In the genomic region with DNA sequence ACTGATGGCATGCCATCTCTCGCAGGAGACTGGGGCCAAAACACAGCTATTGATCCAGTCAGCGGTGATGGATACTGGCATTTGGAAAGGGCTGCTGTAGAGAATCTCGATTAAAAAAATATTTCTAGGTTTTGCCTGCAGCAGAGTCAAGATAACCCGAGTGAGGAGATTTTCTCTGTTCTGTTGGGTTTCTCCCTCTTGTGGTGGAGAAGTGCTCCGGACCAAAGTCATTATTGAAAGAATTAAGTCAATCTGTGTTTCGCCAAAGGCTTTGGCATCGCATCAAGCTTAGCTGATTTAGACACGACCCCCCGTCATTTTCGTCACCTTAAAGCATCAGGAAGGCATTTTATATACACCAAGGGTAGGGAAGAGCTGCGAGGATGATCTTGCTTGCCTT, we compare ENCODE assay signal across 17 cellular contexts.
DNase-seq lines count a peak whose midpoint lies in the region; ATAC-seq and TF ChIP-seq lines count a peak whose summit lies in the region.
"Had no signal": no experiment of that assay in that cellular context is flagged by ENCODE, and none has a peak within 500 bp of the region (broad histone marks: within the 10 kb centered on the region; RNA-seq: fewer than 3 reads in every experiment).

No MANE protein-coding gene starts in this region.

- no peak overlapping the region for H3K27ac ChIP-seq in GM23338 (ENCODE audit: low read depth)
- H3K27ac ChIP-seq in VCaP: no peak overlapping the region
- H3K27ac ChIP-seq in OCI-LY7 (ENCODE audit: low read depth, low read length, poor library complexity, severe bottlenecking): no peak overlapping the region
- H3K27ac ChIP-seq: vagina had no signal

- H3K4me3 ChIP-seq in GM23338 (no peak overlapping the region), OCI-LY7 (ENCODE audit: low read depth, low read length, poor library complexity, severe bottlenecking) (no peak overlapping the region)
- H3K4me3 ChIP-seq: vagina had no signal

- intact Hi-C loops in OCI-LY7 (cut with micrococcal nuclease; ENCODE audit: unreplicated experiment): no loop called here

- DNase-seq in AG20443 (ENCODE audit: low spot score): peak; percentile 44
- peak; percentile 62 for DNase-seq in GM23338 (ENCODE audit: low spot score)
- DNase-seq in glutamatergic neuron: no peak
- DNase-seq in NCI-H1417 treated with DMSO at 0.1 percent for 48 hours (lab: John Stamatoyannopoulos, UW): no peak
- no peak for DNase-seq in OCI-LY7 (ENCODE audit: low spot score)
- no peak for DNase-seq in T-helper 17 cell
- no peak for DNase-seq in NCI-H2227 treated with DMSO at 0.1 percent for 48 hours (lab: John Stamatoyannopoulos, UW)
- DNase-seq: activated CD4-positive, CD25-positive, alpha-beta regulatory T cell; activated naive CD8-positive, alpha-beta T cell treated with anti-CD3 and anti-CD28 coated beads, Interleukin-2, amount 10 ng/mL, durations not matched to agents 7 days and 5 days; CD8-positive, alpha-beta memory T cell; KG1; midbrain; NCI-H1105; SHP77 had no signal

- H3K9me3 Mint-ChIP-seq in GM23338: no peaks in the 10 kb centered on the region
- H3K9me3 Mint-ChIP-seq in glutamatergic neuron (ENCODE audit: unreplicated experiment): peaks cover 4% of the 10 kb centered on the region
- H3K9me3 Mint-ChIP-seq: activated naive CD8-positive, alpha-beta T cell treated with anti-CD3 and anti-CD28 coated beads, Interleukin-2, amount 10 ng/mL, durations not matched to agents 7 days and 5 days had no signal

- no peaks in the 10 kb centered on the region for H3K4me1 ChIP-seq in GM23338 (ENCODE audit: insufficient read depth)
- H3K4me1 ChIP-seq in OCI-LY7 (ENCODE audit: insufficient read depth, low read length, poor library complexity, severe bottlenecking): no peaks in the 10 kb centered on the region
- H3K4me1 ChIP-seq: vagina had no signal

- CTCF ChIA-PET in OCI-LY7 (lab: Charles Lee; ENCODE audit: unreplicated experiment): no interaction called here

- H3K9me3 ChIP-seq in OCI-LY7 (ENCODE audit: low read length): no peaks in the 10 kb centered on the region
- no peaks in the 10 kb centered on the region for H3K9me3 ChIP-seq in T-helper 17 cell (ENCODE audit: control insufficient read depth, low read length, poor library complexity, severe bottlenecking)
- H3K9me3 ChIP-seq: vagina had no signal

- no peak overlapping the region for H3K4me2 ChIP-seq in GM23338
- H3K4me2 ChIP-seq in OCI-LY7 (ENCODE audit: low read length): no peak overlapping the region

- H3K36me3 Mint-ChIP-seq in GM23338 (ENCODE audit: low read depth) (no peaks in the 10 kb centered on the region), glutamatergic neuron (ENCODE audit: unreplicated experiment) (no peaks in the 10 kb centered on the region), T-helper 17 cell (ENCODE audit: low read depth) (no peaks in the 10 kb centered on the region)
- H3K36me3 Mint-ChIP-seq: activated naive CD8-positive, alpha-beta T cell treated with anti-CD3 and anti-CD28 coated beads, Interleukin-2, amount 10 ng/mL, durations not matched to agents 7 days and 5 days; CD8-positive, alpha-beta memory T cell had no signal

- H3K27ac Mint-ChIP-seq in GM23338 (no peak overlapping the region), glutamatergic neuron (ENCODE audit: unreplicated experiment) (no peak overlapping the region), T-helper 17 cell (no peak overlapping the region)
- H3K27ac Mint-ChIP-seq: activated naive CD8-positive, alpha-beta T cell treated with anti-CD3 and anti-CD28 coated beads, Interleukin-2, amount 10 ng/mL, durations not matched to agents 7 days and 5 days; CD8-positive, alpha-beta memory T cell; T-helper 1 cell treated with Interleukin-12 subunit alpha and Interleukin-12 subunit beta and Interleukin-4 antibody, amounts not matched to agents 30 μg/mL and 1 μg/mL, for 36 hours had no signal

- H3K27me3 Mint-ChIP-seq in GM23338 (ENCODE audit: insufficient read depth, low read depth, poor library complexity) (peaks cover 1% of the 10 kb centered on the region), glutamatergic neuron (ENCODE audit: unreplicated experiment) (peaks cover 1% of the 10 kb centered on the region), T-helper 17 cell (no peaks in the 10 kb centered on the region)
- H3K27me3 Mint-ChIP-seq: activated naive CD8-positive, alpha-beta T cell treated with anti-CD3 and anti-CD28 coated beads, Interleukin-2, amount 10 ng/mL, durations not matched to agents 7 days and 5 days; CD8-positive, alpha-beta memory T cell had no signal

- H3F3A ChIP-seq in GM23338 (replicated peaks; ENCODE audit: low read depth): no peaks in the 10 kb centered on the region

- H3K79me2 ChIP-seq in GM23338 (replicated peaks; ENCODE audit: insufficient read depth): no peaks in the 10 kb centered on the region
- H3K79me2 ChIP-seq in OCI-LY7 (ENCODE audit: insufficient read depth, low read depth, low read length): no peaks in the 10 kb centered on the region

- ATAC-seq in GM23338 (peak; percentile 32; the same call in 1 of the 3 replicates), T-helper 17 cell (no peak)

- H3K36me3 ChIP-seq in GM23338 (ENCODE audit: insufficient read depth) (no peaks in the 10 kb centered on the region), OCI-LY7 (ENCODE audit: insufficient read depth, low read length) (no peaks in the 10 kb centered on the region)
- H3K36me3 ChIP-seq: vagina had no signal

- TF ChIP-seq CTCF in GM23338 (conservative IDR thresholded peaks at IDR 0.05; ENCODE audit: low read depth in 2 of 2) (peak; percentile 35 to 44; a peak in 3 of 4 replicates), VCaP (conservative IDR thresholded peaks at IDR 0.05) (peak; percentile 56), glutamatergic neuron (IDR thresholded peaks at IDR 0.05; ENCODE audit: partially characterized antibody, unreplicated experiment) (peak; percentile 18), OCI-LY7 (conservative IDR thresholded peaks at IDR 0.05; ENCODE audit: low read length) (no peak)

- POLR2A ChIA-PET in OCI-LY7 (lab: Charles Lee): no interaction called here

- H3K9me2 ChIP-seq in GM23338 (ENCODE audit: insufficient read depth) (no peaks in the 10 kb centered on the region), OCI-LY7 (ENCODE audit: insufficient read depth, low read length) (no peaks in the 10 kb centered on the region)

- no peaks in the 10 kb centered on the region for H4K20me1 ChIP-seq in GM23338 (replicated peaks; ENCODE audit: insufficient read depth)
- H4K20me1 ChIP-seq in OCI-LY7 (ENCODE audit: insufficient read depth, low read length): no peaks in the 10 kb centered on the region

- H3K27me3 ChIP-seq in GM23338 (ENCODE audit: insufficient read depth): no peaks in the 10 kb centered on the region
- H3K27me3 ChIP-seq: vagina had no signal

- H3K4me1 Mint-ChIP-seq in GM23338: peaks cover 8% of the 10 kb centered on the region; the same call in 2 of the 3 replicates
- peaks cover 4% of the 10 kb centered on the region for H3K4me1 Mint-ChIP-seq in glutamatergic neuron (ENCODE audit: low read depth, unreplicated experiment)
- no peaks in the 10 kb centered on the region for H3K4me1 Mint-ChIP-seq in T-helper 17 cell
- H3K4me1 Mint-ChIP-seq: activated naive CD8-positive, alpha-beta T cell treated with anti-CD3 and anti-CD28 coated beads, Interleukin-2, amount 10 ng/mL, durations not matched to agents 7 days and 5 days; CD8-positive, alpha-beta memory T cell had no signal

- BruUV-seq in OCI-LY7 (replicated peaks; lab: Mats Ljungman, UMichigan): no TSS peak

- H3K4me3 Mint-ChIP-seq in GM23338: no peak overlapping the region
- no peak overlapping the region for H3K4me3 Mint-ChIP-seq in glutamatergic neuron (ENCODE audit: unreplicated experiment)
- no peak overlapping the region for H3K4me3 Mint-ChIP-seq in T-helper 17 cell
- H3K4me3 Mint-ChIP-seq: activated naive CD8-positive, alpha-beta T cell treated with anti-CD3 and anti-CD28 coated beads, Interleukin-2, amount 10 ng/mL, durations not matched to agents 7 days and 5 days; CD8-positive, alpha-beta memory T cell; T-helper 1 cell treated with Interleukin-12 subunit alpha and Interleukin-12 subunit beta and Interleukin-4 antibody, amounts not matched to agents 30 μg/mL and 1 μg/mL, for 36 hours had no signal

- H2AFZ ChIP-seq in GM23338 (no peak overlapping the region), OCI-LY7 (ENCODE audit: low read length) (no peak overlapping the region)

TF ChIP-seq in GM23338, 12 proteins besides CTCF, POLR2A, EP300 and RAD21:
- TF ChIP-seq, protein P1, sequence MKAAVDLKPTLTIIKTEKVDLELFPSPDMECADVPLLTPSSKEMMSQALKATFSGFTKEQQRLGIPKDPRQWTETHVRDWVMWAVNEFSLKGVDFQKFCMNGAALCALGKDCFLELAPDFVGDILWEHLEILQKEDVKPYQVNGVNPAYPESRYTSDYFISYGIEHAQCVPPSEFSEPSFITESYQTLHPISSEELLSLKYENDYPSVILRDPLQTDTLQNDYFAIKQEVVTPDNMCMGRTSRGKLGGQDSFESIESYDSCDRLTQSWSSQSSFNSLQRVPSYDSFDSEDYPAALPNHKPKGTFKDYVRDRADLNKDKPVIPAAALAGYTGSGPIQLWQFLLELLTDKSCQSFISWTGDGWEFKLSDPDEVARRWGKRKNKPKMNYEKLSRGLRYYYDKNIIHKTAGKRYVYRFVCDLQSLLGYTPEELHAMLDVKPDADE (IDR thresholded peaks at IDR 0.05): no peak
TF ChIP-seq in GM23338: peak in this region for 0.

Comparison
In these comparisons a context has a peak if more than half of its experiments do, and no peak if none do; other contexts are left out.
1. DNase-seq: peak in AG20443 (single experiment) and GM23338 (single experiment); none in glutamatergic neuron (single experiment), NCI-H1417 treated with DMSO at 0.1 percent for 48 hours (single experiment), OCI-LY7 (single experiment), T-helper 17 cell (0 of 3) and NCI-H2227 treated with DMSO at 0.1 percent for 48 hours (single experiment).